9 cellular contexts compared by ENCODE assay signal in the genomic region with DNA sequence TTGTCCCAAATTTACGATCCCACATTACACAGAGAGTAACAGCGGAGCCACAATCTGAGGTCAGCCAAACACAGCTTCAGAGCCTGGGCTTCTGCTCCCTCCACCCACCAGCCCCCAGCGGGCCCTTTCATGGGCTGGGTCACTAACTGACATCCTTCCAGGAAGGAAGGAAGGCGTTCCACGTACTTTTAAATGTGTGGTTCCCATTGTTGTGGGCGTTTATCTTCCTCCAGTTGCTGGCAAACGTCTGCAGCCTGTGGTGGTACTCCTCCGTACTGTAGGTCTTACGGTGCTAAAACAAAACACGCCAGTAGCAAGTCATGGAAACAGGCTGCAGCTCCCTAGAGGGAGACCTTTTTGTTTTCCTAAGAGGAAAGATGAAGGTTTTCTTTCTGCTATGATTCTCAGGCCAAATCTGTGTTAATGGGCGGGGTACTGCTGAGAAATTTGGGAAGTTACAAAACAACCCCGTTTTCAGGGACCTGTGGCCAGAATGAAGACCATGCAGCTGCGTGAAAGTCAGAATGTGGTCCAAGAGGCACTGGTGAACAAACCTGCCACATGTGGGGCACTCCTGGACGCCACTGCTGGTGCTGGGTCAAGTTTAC. TPM values are rescaled to one million over a fixed set of nuclear protein-coding genes. Genes with fewer than 3 reads are reported as not detected.
DNase-seq lines count a peak whose midpoint lies in the region; ATAC-seq and TF ChIP-seq lines count a peak whose summit lies in the region.
"Had no signal": no experiment of that assay in that cellular context is flagged by ENCODE, and none has a peak within 500 bp of the region (broad histone marks: within the 10 kb centered on the region; RNA-seq: fewer than 3 reads in every experiment).

No MANE protein-coding gene starts in this region.

- intact Hi-C loops in activated CD4-positive, alpha-beta memory T cell treated with anti-CD3 and anti-CD28 coated beads for 36 hours (cut with micrococcal nuclease) = loop anchor here (5.0 to 10.0 kb wide), 2 partner anchors 40 to 68 kb away; no protein-coding TSS in a partner anchor
- intact Hi-C loops in left ventricle myocardium inferior (cut with micrococcal nuclease) = no loop called here

- peak overlapping the region; percentile 61 for H3K27ac Mint-ChIP-seq in activated T-cell treated with anti-CD3 and anti-CD28 coated beads, Interleukin-2, amount 50 U/mL, for 24 hours
- H3K27ac Mint-ChIP-seq in activated CD4-positive, alpha-beta memory T cell treated with anti-CD3 and anti-CD28 coated beads for 36 hours = peak overlapping the region; percentile 85

- ATAC-seq in HG03442 (IDR thresholded peaks at IDR 0.05; ENCODE audit: unreplicated experiment) (no peak), HG03095 (IDR thresholded peaks at IDR 0.05; ENCODE audit: unreplicated experiment) (no peak)

- peaks cover 77% of the 10 kb centered on the region for H3K4me1 ChIP-seq in left ventricle myocardium inferior
- H3K4me1 ChIP-seq in suprapubic skin = peaks cover 43% of the 10 kb centered on the region

- CTCF ChIA-PET in activated CD4-positive, alpha-beta memory T cell treated with anti-CD3 and anti-CD28 coated beads for 36 hours (lab: Charles Lee) = interaction anchor here (1.0 to 2.6 kb wide), 3 partner anchors 16 to 64 kb away, joined by 3 to 7 read pairs (median 4); partner anchors contain the start of gene MORF4L1

- WGBS in suprapubic skin = 61% methylated on average over 14 of the region's 14 CpGs

- peaks cover 2% of the 10 kb centered on the region for H3K36me3 Mint-ChIP-seq in activated T-cell treated with anti-CD3 and anti-CD28 coated beads, Interleukin-2, amount 50 U/mL, for 24 hours (ENCODE audit: low read depth)
- peaks cover 21% of the 10 kb centered on the region for H3K36me3 Mint-ChIP-seq in activated CD4-positive, alpha-beta memory T cell treated with anti-CD3 and anti-CD28 coated beads for 36 hours

- no peak for TF ChIP-seq EP300 in suprapubic skin (IDR thresholded peaks at IDR 0.05)

- peaks cover 9% of the 10 kb centered on the region for H3K36me3 ChIP-seq in left ventricle myocardium inferior
- H3K36me3 ChIP-seq in suprapubic skin = peaks cover 23% of the 10 kb centered on the region

- H3K9me3 ChIP-seq in left ventricle myocardium inferior (replicated peaks) = no peaks in the 10 kb centered on the region
- H3K9me3 ChIP-seq in suprapubic skin = no peaks in the 10 kb centered on the region

- no peak for TF ChIP-seq POLR2A in suprapubic skin (IDR thresholded peaks at IDR 0.05)

- POLR2A ChIA-PET in activated CD4-positive, alpha-beta memory T cell treated with anti-CD3 and anti-CD28 coated beads for 36 hours (lab: Charles Lee) = no interaction called here

- H3K27me3 ChIP-seq in left ventricle myocardium inferior (ENCODE audit: low read depth) = no peaks in the 10 kb centered on the region
- H3K27me3 ChIP-seq in suprapubic skin = no peaks in the 10 kb centered on the region

- H3K27ac ChIP-seq in left ventricle myocardium inferior (replicated peaks) (peak overlapping the region; percentile 88), suprapubic skin (peak overlapping the region; percentile 22)

- H3K27me3 Mint-ChIP-seq in activated T-cell treated with anti-CD3 and anti-CD28 coated beads, Interleukin-2, amount 50 U/mL, for 24 hours = peaks cover 7% of the 10 kb centered on the region
- no peaks in the 10 kb centered on the region for H3K27me3 Mint-ChIP-seq in activated CD4-positive, alpha-beta memory T cell treated with anti-CD3 and anti-CD28 coated beads for 36 hours

- DNase-seq in activated T-cell treated with anti-CD3 and anti-CD28 coated beads, Interleukin-2, amount 50 U/mL, for 24 hours = no peak
- no peak for DNase-seq in activated T-cell treated with anti-CD3 and anti-CD28 coated beads, Interleukin-2, amount 50 U/mL, for 1 hour
- peak; percentile 62 for DNase-seq in activated CD4-positive, alpha-beta memory T cell treated with anti-CD3 and anti-CD28 coated beads for 36 hours
- DNase-seq in left ventricle myocardium inferior (peak; percentile 54), suprapubic skin (ENCODE audit: low spot score in 2 of 2) (peak in 1 of 2 donors; percentile 75), NCI-H226 (no peak)
- DNase-seq: NCI-H1694 treated with DMSO at 0.1 percent for 48 hours had no signal

- peak overlapping the region; percentile 44 for H3K4me3 ChIP-seq in left ventricle myocardium inferior
- no peak overlapping the region for H3K4me3 ChIP-seq in suprapubic skin

- no peaks in the 10 kb centered on the region for H3K9me3 Mint-ChIP-seq in activated T-cell treated with anti-CD3 and anti-CD28 coated beads, Interleukin-2, amount 50 U/mL, for 24 hours
- no peaks in the 10 kb centered on the region for H3K9me3 Mint-ChIP-seq in activated CD4-positive, alpha-beta memory T cell treated with anti-CD3 and anti-CD28 coated beads for 36 hours

- peaks cover 24% of the 10 kb centered on the region for H3K4me1 Mint-ChIP-seq in activated T-cell treated with anti-CD3 and anti-CD28 coated beads, Interleukin-2, amount 50 U/mL, for 24 hours (ENCODE audit: low read depth)
- H3K4me1 Mint-ChIP-seq in activated CD4-positive, alpha-beta memory T cell treated with anti-CD3 and anti-CD28 coated beads for 36 hours (ENCODE audit: low read depth) = peaks cover 49% of the 10 kb centered on the region

- TF ChIP-seq CTCF in left ventricle myocardium inferior (IDR thresholded peaks at IDR 0.05; ENCODE audit: borderline replicate concordance) (peak; percentile 11), suprapubic skin (IDR thresholded peaks at IDR 0.05) (no peak)

- H3K4me3 Mint-ChIP-seq in activated T-cell treated with anti-CD3 and anti-CD28 coated beads, Interleukin-2, amount 50 U/mL, for 24 hours = peak overlapping the region; percentile 10
- H3K4me3 Mint-ChIP-seq in activated CD4-positive, alpha-beta memory T cell treated with anti-CD3 and anti-CD28 coated beads for 36 hours = peak overlapping the region; percentile 58

RNA-seq across cellular contexts. Expression of gene CTSH, which starts 7.6 kb away (rescaled TPM):
- 100 to 1,000 TPM; 127 to 132 TPM for total RNA-seq in activated CD4-positive, alpha-beta memory T cell treated with anti-CD3 and anti-CD28 coated beads for 36 hours
- 52.6 TPM for total RNA-seq in left ventricle myocardium inferior
- 100 to 1,000 TPM in 3 of 4 donors, 10 to 100 TPM in 1; 98.4 to 308 (median 219) TPM for total RNA-seq in suprapubic skin

Comparison
In these comparisons a context has a peak if more than half of its experiments do, and no peak if none do; other contexts are left out.
1. DNase-seq: peak in activated CD4-positive, alpha-beta memory T cell treated with anti-CD3 and anti-CD28 coated beads for 36 hours (single experiment) and left ventricle myocardium inferior (single experiment); none in activated T-cell treated with anti-CD3 and anti-CD28 coated beads, Interleukin-2, amount 50 U/mL, for 24 hours (single experiment), activated T-cell treated with anti-CD3 and anti-CD28 coated beads, Interleukin-2, amount 50 U/mL, for 1 hour (single experiment) and NCI-H226 (single experiment).